Comparison of ENCODE assay signal across 9 cellular contexts in the genomic region with DNA sequence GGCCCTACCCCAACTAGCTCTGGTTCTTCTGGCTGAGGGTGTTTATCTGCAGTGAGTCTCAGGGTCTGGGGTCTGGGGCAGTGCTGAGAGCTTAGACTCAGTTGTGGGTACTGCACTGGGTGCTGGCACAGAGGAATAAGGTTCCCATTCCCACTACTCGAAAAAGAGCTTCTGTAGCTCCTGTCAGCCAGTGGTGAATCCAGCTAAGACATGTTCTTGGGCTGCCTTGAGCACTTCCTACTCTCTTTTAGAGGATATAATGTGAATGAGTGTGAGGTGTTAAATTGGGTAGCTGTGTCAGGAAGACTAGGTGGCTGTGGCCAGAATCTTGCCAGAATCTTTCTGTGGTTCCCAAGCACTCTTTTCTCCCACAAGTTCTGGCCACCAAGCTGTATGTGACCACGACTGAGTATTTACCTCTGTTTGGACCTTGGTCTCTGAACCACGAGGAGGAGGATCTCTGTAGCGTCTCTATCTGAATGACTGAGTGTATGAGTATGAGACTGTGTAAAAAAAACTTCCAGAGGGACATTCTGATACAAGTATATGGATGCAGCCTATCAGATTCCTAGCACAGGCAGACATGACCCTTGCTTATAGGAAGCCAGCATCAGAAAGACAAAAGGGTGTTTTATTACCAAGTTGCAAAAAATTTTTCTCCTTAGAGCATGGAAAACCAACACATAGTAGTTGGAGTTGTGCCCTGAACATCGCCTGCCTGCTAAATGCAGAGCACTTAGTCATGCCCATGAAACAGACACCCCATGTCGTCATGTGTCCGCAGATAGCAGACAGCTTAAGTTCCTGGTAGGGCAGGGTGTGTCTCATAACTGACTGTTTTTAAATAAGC. TPM values are rescaled to one million over a fixed set of nuclear protein-coding genes. Genes with fewer than 3 reads are reported as not detected.
DNase-seq lines count a peak whose midpoint lies in the region; ATAC-seq and TF ChIP-seq lines count a peak whose summit lies in the region.
"Had no signal": no experiment of that assay in that cellular context is flagged by ENCODE, and none has a peak within 500 bp of the region (broad histone marks: within the 10 kb centered on the region; RNA-seq: fewer than 3 reads in every experiment).

No MANE protein-coding gene starts in this region.

- no peak overlapping the region for H3K4me3 ChIP-seq in epithelial cell of esophagus (ENCODE audit: low read length)

- H3K4me3 Mint-ChIP-seq in CD14-positive monocyte, result peak overlapping the region in 1 of 2 donors; percentile 33
- no peak overlapping the region for H3K4me3 Mint-ChIP-seq in natural killer cell
- H3K4me3 Mint-ChIP-seq in stimulated activated memory B cell treated with anti-CD40 and anti-IgM and Interleukin-4, amounts not matched to agents 10 μg/mL and 1 μg/mL and 100 μg/mL, for 72 hours, result no peak overlapping the region

- DNase-seq in CD14-positive monocyte (ENCODE audit: low spot score) (peak; percentile 80), OCI-M1 (lab: John Stamatoyannopoulos, UW) (peak; percentile 74), epithelial cell of esophagus (ENCODE audit: low read depth) (peak; percentile 97), natural killer cell (no peak), activated T-cell treated with anti-CD3 and anti-CD28 coated beads for 4 hours (no peak)
- no peak for DNase-seq in activated CD4-positive, CD25-positive, alpha-beta regulatory T cell treated with anti-CD3 and anti-CD28 coated beads, Interleukin-2, amount 50 U/mL, for 72 hours

- ATAC-seq in natural killer cell (peak; percentile 37 to 55 (median 46)), HG02973 (IDR thresholded peaks at IDR 0.05; ENCODE audit: unreplicated experiment) (no peak)
- ATAC-seq in stimulated activated memory B cell treated with anti-CD40 and anti-IgM and Interleukin-4, amounts not matched to agents 10 μg/mL and 1 μg/mL and 100 μg/mL, for 72 hours, result no peak

- H3K4me1 Mint-ChIP-seq in CD14-positive monocyte (peaks cover 21% of the 10 kb centered on the region), natural killer cell (peaks cover 20 to 28% of the 10 kb centered on the region in 2 donors)
- H3K4me1 Mint-ChIP-seq in stimulated activated memory B cell treated with anti-CD40 and anti-IgM and Interleukin-4, amounts not matched to agents 10 μg/mL and 1 μg/mL and 100 μg/mL, for 72 hours, result peaks cover 17% of the 10 kb centered on the region

- H3K9me3 Mint-ChIP-seq in CD14-positive monocyte, result peaks cover 0 to 1% (median 0%) of the 10 kb centered on the region in 7 donors
- H3K9me3 Mint-ChIP-seq in natural killer cell, result no peaks in the 10 kb centered on the region
- no peaks in the 10 kb centered on the region for H3K9me3 Mint-ChIP-seq in stimulated activated memory B cell treated with anti-CD40 and anti-IgM and Interleukin-4, amounts not matched to agents 10 μg/mL and 1 μg/mL and 100 μg/mL, for 72 hours
- H3K9me3 Mint-ChIP-seq: activated naive CD4-positive, alpha-beta T cell treated with anti-CD3 and anti-CD28 coated beads, Interleukin-2, amount 50 U/mL, for 72 hours had no signal

- TF ChIP-seq CTCF in CD14-positive monocyte (IDR thresholded peaks at IDR 0.05) (no peak), epithelial cell of esophagus (IDR thresholded peaks at IDR 0.05; ENCODE audit: insufficient read depth, low read depth, low read length, missing control alignments) (no peak), natural killer cell (IDR thresholded peaks at IDR 0.05) (no peak)

- peaks cover 14 to 16% of the 10 kb centered on the region in 2 donors for H3K36me3 Mint-ChIP-seq in CD14-positive monocyte
- H3K36me3 Mint-ChIP-seq in natural killer cell, result no peaks in the 10 kb centered on the region
- H3K36me3 Mint-ChIP-seq in stimulated activated memory B cell treated with anti-CD40 and anti-IgM and Interleukin-4, amounts not matched to agents 10 μg/mL and 1 μg/mL and 100 μg/mL, for 72 hours, result peaks cover 24% of the 10 kb centered on the region

- H3K27me3 Mint-ChIP-seq in CD14-positive monocyte (ENCODE audit: low read depth in 3 of 3), result no peaks in the 10 kb centered on the region
- no peaks in the 10 kb centered on the region for H3K27me3 Mint-ChIP-seq in natural killer cell (ENCODE audit: low read depth in 2 of 2)
- no peaks in the 10 kb centered on the region for H3K27me3 Mint-ChIP-seq in stimulated activated memory B cell treated with anti-CD40 and anti-IgM and Interleukin-4, amounts not matched to agents 10 μg/mL and 1 μg/mL and 100 μg/mL, for 72 hours

- peak overlapping the region; percentile 75 to 97 (median 86) for H3K27ac Mint-ChIP-seq in CD14-positive monocyte
- H3K27ac Mint-ChIP-seq in natural killer cell, result peak overlapping the region; percentile 76 to 84
- H3K27ac Mint-ChIP-seq in stimulated activated memory B cell treated with anti-CD40 and anti-IgM and Interleukin-4, amounts not matched to agents 10 μg/mL and 1 μg/mL and 100 μg/mL, for 72 hours, result no peak overlapping the region

- intact Hi-C loops in CD14-positive monocyte (cut with micrococcal nuclease) (no loop called here), natural killer cell (cut with micrococcal nuclease) (no loop called here)

RNA-seq across cellular contexts. Expression of a gene that starts 30.6 kb away (rescaled TPM):
- polyA plus RNA-seq in CD14-positive monocyte, result 1 to 10 TPM; 3.9 to 4.2 TPM
- 10 to 100 TPM in 2 of 3 donors, 1 to 10 TPM in 1; 9.6 to 22.4 (median 20.6) TPM for total RNA-seq in natural killer cell

RNA-seq across cellular contexts. Expression of a gene that starts 53.6 kb away (rescaled TPM):
- not detected for polyA plus RNA-seq in CD14-positive monocyte
- under 1 TPM; 0.33 to 0.41 (median 0.35) TPM for total RNA-seq in natural killer cell

Comparison
In these comparisons a context has a peak if more than half of its experiments do, and no peak if none do; other contexts are left out.
1. DNase-seq: peak in CD14-positive monocyte (single experiment), OCI-M1 (single experiment) and epithelial cell of esophagus (single experiment); none in natural killer cell (single experiment), activated CD4-positive, CD25-positive, alpha-beta regulatory T cell treated with anti-CD3 and anti-CD28 coated beads, Interleukin-2, amount 50 U/mL, for 72 hours (single experiment) and activated T-cell treated with anti-CD3 and anti-CD28 coated beads for 4 hours (single experiment).
2. ATAC-seq: peak in natural killer cell (3 of 3); none in stimulated activated memory B cell treated with anti-CD40 and anti-IgM and Interleukin-4, amounts not matched to agents 10 μg/mL and 1 μg/mL and 100 μg/mL, for 72 hours (single experiment) and HG02973 (single experiment).